9 cellular contexts compared by ENCODE assay signal in genomic region chrX:14529288-14529989, GRCh38. TPM values are rescaled to one million over a fixed set of nuclear protein-coding genes. Genes with fewer than 3 reads are reported as not detected.
DNase-seq lines count a peak whose midpoint lies in the region; ATAC-seq and TF ChIP-seq lines count a peak whose summit lies in the region.
"Had no signal": no experiment of that assay in that cellular context is flagged by ENCODE, and none has a peak within 500 bp of the region (broad histone marks: within the 10 kb centered on the region; RNA-seq: fewer than 3 reads in every experiment).

GLRA2 (plus strand) TSS chrX:14529536; CDS start chrX:14530058, 522 bp downstream.

- no peaks in the 10 kb centered on the region for H3K9me2 ChIP-seq in MM.1S (replicated peaks; ENCODE audit: insufficient read depth, low read length)

- no peaks in the 10 kb centered on the region for H3K36me3 ChIP-seq in ES-I3 (ENCODE audit: insufficient read depth, low read length)
- no peaks in the 10 kb centered on the region for H3K36me3 ChIP-seq in MM.1S (replicated peaks; ENCODE audit: insufficient read depth, low read length)

- H3K4me1 ChIP-seq in ES-I3 (ENCODE audit: insufficient read depth, low read length) (peaks cover 6% of the 10 kb centered on the region; the same call in 1 of the 2 replicates), MM.1S (ENCODE audit: low read length) (no peaks in the 10 kb centered on the region)

- peak; percentile 33 for DNase-seq in MM.1S
- DNase-seq in neural crest cell (ENCODE audit: low read depth, low spot score): peak; percentile 49
- no peak for DNase-seq in NCI-H1105 (lab: John Stamatoyannopoulos, UW)
- no peak for DNase-seq in dedifferentiated amniotic fluid mesenchymal stem cell (ENCODE audit: extremely low spot score)

- H3K4me2 ChIP-seq in MM.1S (ENCODE audit: low read depth, low read length): 0 out of 2 replicates have a peak within 1 kb of the TSS, but pooled peaks have one; percentile 21

- no peaks in the 10 kb centered on the region for H3K27me3 ChIP-seq in MM.1S (replicated peaks; ENCODE audit: insufficient read depth, low read length)

- intact Hi-C loops in dendritic cell treated with granulocyte-macrophage colony-stimulating factor and Interleukin-4, amounts not matched to agents 40 ng/mL and 50 ng/mL, for 4 days (cut with micrococcal nuclease): loop anchor here (5.0 kb wide), 2 partner anchors 432 to 492 kb away; no protein-coding TSS in a partner anchor

- no peak within 1 kb of the TSS for H2AFZ ChIP-seq in MM.1S (ENCODE audit: low read length)

- H3K9me3 ChIP-seq in ES-I3 (ENCODE audit: control insufficient read depth, insufficient read depth, low read length) (no peaks in the 10 kb centered on the region), MM.1S (replicated peaks; ENCODE audit: insufficient read depth, low read length) (no peaks in the 10 kb centered on the region)

- no peaks in the 10 kb centered on the region for H4K20me1 ChIP-seq in MM.1S (ENCODE audit: insufficient read depth, low read length)

- no peak within 1 kb of the TSS for H3K27ac ChIP-seq in MM.1S (ENCODE audit: low read length)

- H3K4me3 ChIP-seq in MM.1S (ENCODE audit: low read length): no peak within 1 kb of the TSS

- H3K79me2 ChIP-seq in MM.1S (ENCODE audit: low read length): no peaks in the 10 kb centered on the region

- no peaks in the 10 kb centered on the region for H3K36me3 Mint-ChIP-seq in dendritic cell treated with granulocyte-macrophage colony-stimulating factor and Interleukin-4, amounts not matched to agents 40 ng/mL and 50 ng/mL, for 4 days (ENCODE audit: low read depth)
- peaks cover 3% of the 10 kb centered on the region for H3K36me3 Mint-ChIP-seq in neural crest cell (ENCODE audit: low read depth)

- H3K4me3 Mint-ChIP-seq in dendritic cell treated with granulocyte-macrophage colony-stimulating factor and Interleukin-4, amounts not matched to agents 40 ng/mL and 50 ng/mL, for 4 days: peak within 1 kb of the TSS; percentile 57
- H3K4me3 Mint-ChIP-seq in neural crest cell: peak within 1 kb of the TSS; percentile 85

- H3K4me1 Mint-ChIP-seq in dendritic cell treated with granulocyte-macrophage colony-stimulating factor and Interleukin-4, amounts not matched to agents 40 ng/mL and 50 ng/mL, for 4 days (ENCODE audit: low read depth): peaks cover 5% of the 10 kb centered on the region
- peaks cover 4% of the 10 kb centered on the region for H3K4me1 Mint-ChIP-seq in neural crest cell

- peaks cover 2% of the 10 kb centered on the region for H3K27me3 Mint-ChIP-seq in dendritic cell treated with granulocyte-macrophage colony-stimulating factor and Interleukin-4, amounts not matched to agents 40 ng/mL and 50 ng/mL, for 4 days
- H3K27me3 Mint-ChIP-seq in neural crest cell (ENCODE audit: low read depth): peaks cover 4% of the 10 kb centered on the region

- TF ChIP-seq CTCF in MM.1S (IDR thresholded peaks at IDR 0.05; ENCODE audit: low read length) (no peak), neural crest cell (conservative IDR thresholded peaks at IDR 0.05) (no peak)

- no peak within 1 kb of the TSS for H3K27ac Mint-ChIP-seq in dendritic cell treated with granulocyte-macrophage colony-stimulating factor and Interleukin-4, amounts not matched to agents 40 ng/mL and 50 ng/mL, for 4 days
- no peak within 1 kb of the TSS for H3K27ac Mint-ChIP-seq in neural crest cell (ENCODE audit: unreplicated experiment)

- no peaks in the 10 kb centered on the region for H3F3A ChIP-seq in MM.1S (ENCODE audit: insufficient read depth, low read length)

- H3K9me3 Mint-ChIP-seq in dendritic cell treated with granulocyte-macrophage colony-stimulating factor and Interleukin-4, amounts not matched to agents 40 ng/mL and 50 ng/mL, for 4 days: no peaks in the 10 kb centered on the region
- H3K9me3 Mint-ChIP-seq in neural crest cell: peaks cover 10% of the 10 kb centered on the region

- H3K9ac ChIP-seq in ES-I3 (ENCODE audit: low read depth, low read length): peak within 1 kb of the TSS; percentile 38; the same call in 1 of the 2 replicates
- no peak within 1 kb of the TSS for H3K9ac ChIP-seq in MM.1S (ENCODE audit: low read length)

- no peak for ATAC-seq in HG02970 (IDR thresholded peaks at IDR 0.05; ENCODE audit: low FRiP score, unreplicated experiment)
- ATAC-seq in HG02884 (IDR thresholded peaks at IDR 0.05; ENCODE audit: unreplicated experiment): no peak

RNA-seq across cellular contexts. Expression of gene GLRA2, which starts in this region (rescaled TPM):
- total RNA-seq in neural crest cell: 0.73 and 1.3 TPM in 2 replicates
- total RNA-seq: kidney epithelial cell had no signal

Comparison
In these comparisons a context has a peak if more than half of its experiments do, and no peak if none do; other contexts are left out.
1. DNase-seq: peak in MM.1S (single experiment) and neural crest cell (single experiment); none in NCI-H1105 (single experiment) and dedifferentiated amniotic fluid mesenchymal stem cell (single experiment).